In the genomic region with DNA sequence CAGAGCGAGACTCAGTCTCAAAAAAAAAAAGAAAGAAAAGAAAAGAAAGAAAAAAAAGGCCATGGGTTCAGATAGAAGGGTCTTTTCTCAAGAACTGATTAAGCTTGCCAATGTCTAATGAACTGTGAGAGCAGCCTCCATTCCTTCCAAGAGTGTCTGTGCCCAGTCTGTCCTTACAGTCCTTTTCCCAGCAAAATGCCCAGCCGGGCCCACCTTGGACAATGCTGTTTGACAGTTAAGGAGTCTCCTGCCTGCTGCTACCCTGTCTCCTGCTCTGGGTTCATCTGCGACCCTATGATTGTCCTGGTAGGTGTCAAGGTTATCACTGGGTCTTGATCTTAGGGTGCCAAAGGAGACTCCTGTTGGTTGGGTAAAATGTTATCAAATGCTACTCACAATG, we compare ENCODE assay signal across 12 cellular contexts. TPM values are rescaled to one million over a fixed set of nuclear protein-coding genes. Genes with fewer than 3 reads are reported as not detected.
A peak's percentile ranks its signal among the peaks of the same experiment; 100 is the strongest.
DNase-seq lines count a peak whose midpoint lies in the region; ATAC-seq and TF ChIP-seq lines count a peak whose summit lies in the region.
"Had no signal": no experiment of that assay in that cellular context is flagged by ENCODE, and none has a peak within 500 bp of the region (broad histone marks: within the 10 kb centered on the region; RNA-seq: fewer than 3 reads in every experiment).

No MANE protein-coding gene starts in this region.

- H3K4me1 ChIP-seq in OCI-LY3 (ENCODE audit: low read length), result peaks cover 50% of the 10 kb centered on the region
- peaks cover 38% of the 10 kb centered on the region for H3K4me1 ChIP-seq in endodermal cell (ENCODE audit: control insufficient read depth, insufficient read depth, low read length)
- peaks cover 30 to 70% (median 44%) of the 10 kb centered on the region in 4 donors for H3K4me1 ChIP-seq in stomach

- H3K36me3 ChIP-seq in OCI-LY3 (replicated peaks; ENCODE audit: low read depth, low read length), result peaks cover 9% of the 10 kb centered on the region
- no peaks in the 10 kb centered on the region for H3K36me3 ChIP-seq in endodermal cell (ENCODE audit: control insufficient read depth, insufficient read depth, low read length)
- no peaks in the 10 kb centered on the region for H3K36me3 ChIP-seq in stomach

- H3K27ac Mint-ChIP-seq in T-helper 2 cell treated with Interferon-gamma antibody and Interleukin-4, amounts not matched to agents 5 μg/mL and 100 μg/mL, for 36 hours, result peak overlapping the region; percentile 82
- H3K27ac Mint-ChIP-seq in endodermal cell (peak overlapping the region; percentile 75), HFFc6 (no peak overlapping the region)

- WGBS in endodermal cell (ENCODE audit: insufficient coverage in 1 of 2, insufficient read length in 1 of 2), 2 experiments, result 91 to 100% methylated on average over 3 of the region's 3 CpGs
- WGBS in stomach, 5 donors, result 90 to 100% (median 93%) methylated on average over 3 of the region's 3 CpGs

- no peak for TF ChIP-seq CTCF in OCI-LY3 (IDR thresholded peaks at IDR 0.05; ENCODE audit: low read depth, low read length)
- no peak for TF ChIP-seq CTCF in endodermal cell (conservative IDR thresholded peaks at IDR 0.05)
- no peak for TF ChIP-seq CTCF in stomach (IDR thresholded peaks at IDR 0.05)
- no peak for TF ChIP-seq CTCF in HFFc6 (IDR thresholded peaks at IDR 0.05)

- peak overlapping the region; percentile 27; the same call in 1 of the 2 replicates for H3K4me3 ChIP-seq in OCI-LY3 (ENCODE audit: low read length)
- no peak overlapping the region for H3K4me3 ChIP-seq in endodermal cell (ENCODE audit: low read length)
- no peak overlapping the region for H3K4me3 ChIP-seq in stomach
- H3K4me3 ChIP-seq: smooth muscle cell had no signal

- DNase-seq in T-helper 2 cell treated with Interferon-gamma antibody and Interleukin-4, amounts not matched to agents 5 μg/mL and 100 μg/mL, for 36 hours (ENCODE audit: low spot score), result no peak
- no peak for DNase-seq in T-helper 2 cell
- no peak for DNase-seq in endodermal cell
- no peak for DNase-seq in stomach
- DNase-seq in stimulated activated CD4-positive, alpha-beta T cell treated with anti-CD3 and anti-CD28 coated beads, Interleukin-2, amount 100 ng/mL, for 48 hours, result no peak
- no peak for DNase-seq in HFFc6
- DNase-seq: 8988T, NCI-H1417, NCI-H69 had no signal

- H3K27me3 Mint-ChIP-seq in T-helper 2 cell treated with Interferon-gamma antibody and Interleukin-4, amounts not matched to agents 5 μg/mL and 100 μg/mL, for 36 hours (ENCODE audit: low read depth), result no peaks in the 10 kb centered on the region
- H3K27me3 Mint-ChIP-seq in endodermal cell (ENCODE audit: insufficient read depth) (no peaks in the 10 kb centered on the region), HFFc6 (ENCODE audit: insufficient read depth) (no peaks in the 10 kb centered on the region)

- peaks cover 41% of the 10 kb centered on the region for H3K4me1 Mint-ChIP-seq in T-helper 2 cell treated with Interferon-gamma antibody and Interleukin-4, amounts not matched to agents 5 μg/mL and 100 μg/mL, for 36 hours (ENCODE audit: low read depth)
- H3K4me1 Mint-ChIP-seq in endodermal cell (peaks cover 40% of the 10 kb centered on the region), HFFc6 (ENCODE audit: low read depth) (peaks cover 54% of the 10 kb centered on the region)

- no peak overlapping the region for H2AFZ ChIP-seq in OCI-LY3 (ENCODE audit: low read depth, low read length)

- H4K20me1 ChIP-seq in OCI-LY3 (ENCODE audit: insufficient read depth, low read length), result 0 out of 2 replicates have a peak, but pooled peaks cover under 1% of the 10 kb centered on the region

- H3K4me3 Mint-ChIP-seq in T-helper 2 cell treated with Interferon-gamma antibody and Interleukin-4, amounts not matched to agents 5 μg/mL and 100 μg/mL, for 36 hours, result peak overlapping the region; percentile 77
- H3K4me3 Mint-ChIP-seq in endodermal cell (no peak overlapping the region), HFFc6 (no peak overlapping the region)

- peaks cover 85% of the 10 kb centered on the region for H3K79me2 ChIP-seq in OCI-LY3 (ENCODE audit: low read length)

- no peak for ATAC-seq in GM18861 (IDR thresholded peaks at IDR 0.05; ENCODE audit: unreplicated experiment)

- intact Hi-C loops in stomach (cut with DNase I; ENCODE audit: low total_unique reads), result no loop called here

- H3K27ac ChIP-seq in OCI-LY3 (ENCODE audit: low read length), result peak overlapping the region; percentile 87
- no peak overlapping the region for H3K27ac ChIP-seq in endodermal cell (ENCODE audit: low read depth, low read length)
- peak overlapping the region in 3 of 5 donors; percentile 44 to 64 (median 61) for H3K27ac ChIP-seq in stomach

- H3K9ac ChIP-seq in OCI-LY3 (ENCODE audit: low read length) (peak overlapping the region; percentile 61), endodermal cell (ENCODE audit: extremely low read depth, low read length, poor library complexity, severe bottlenecking) (no peak overlapping the region)

- peaks cover 40% of the 10 kb centered on the region for H3K36me3 Mint-ChIP-seq in T-helper 2 cell treated with Interferon-gamma antibody and Interleukin-4, amounts not matched to agents 5 μg/mL and 100 μg/mL, for 36 hours (ENCODE audit: low read depth)
- H3K36me3 Mint-ChIP-seq in endodermal cell (ENCODE audit: low read depth) (no peaks in the 10 kb centered on the region), HFFc6 (ENCODE audit: low read depth) (peaks cover 12% of the 10 kb centered on the region; the same call in 1 of the 2 replicates)

- TF ChIP-seq POLR2A in stomach (IDR thresholded peaks at IDR 0.05), result no peak

- H3K9me3 Mint-ChIP-seq in T-helper 2 cell treated with Interferon-gamma antibody and Interleukin-4, amounts not matched to agents 5 μg/mL and 100 μg/mL, for 36 hours, result peaks cover 4% of the 10 kb centered on the region
- H3K9me3 Mint-ChIP-seq in endodermal cell, result peaks cover 5% of the 10 kb centered on the region
- peaks cover 5% of the 10 kb centered on the region for H3K9me3 Mint-ChIP-seq in HFFc6

- H3K4me2 ChIP-seq in OCI-LY3 (ENCODE audit: low read length), result peak overlapping the region; percentile 73

- TF ChIP-seq EP300 in stomach (IDR thresholded peaks at IDR 0.05), result no peak

- H3K27me3 ChIP-seq in OCI-LY3 (ENCODE audit: low read depth, low read length) (no peaks in the 10 kb centered on the region), endodermal cell (ENCODE audit: control insufficient read depth, insufficient read depth, low read length, poor library complexity, severe bottlenecking) (no peaks in the 10 kb centered on the region), stomach (no peaks in the 10 kb centered on the region)

- no peaks in the 10 kb centered on the region for H3K9me3 ChIP-seq in OCI-LY3 (ENCODE audit: insufficient read depth, low read length)
- peaks cover 8% of the 10 kb centered on the region for H3K9me3 ChIP-seq in endodermal cell (ENCODE audit: control insufficient read depth, low read length)
- H3K9me3 ChIP-seq in stomach, result no peaks in the 10 kb centered on the region

RNA-seq across cellular contexts. Expression of a gene that starts 21.4 kb away (rescaled TPM):
- total RNA-seq in endodermal cell, result 1 to 10 TPM; 1.0 to 5.2 TPM
- 0.61 TPM for polyA plus RNA-seq in endodermal cell (2013, experiment 1 of 2)
- polyA plus RNA-seq in endodermal cell (2013, experiment 2 of 2), result 0.87 TPM
- total RNA-seq in stomach, result 10 to 100 TPM in 3 of 5 donors, 1 to 10 TPM in 2; 4.6 to 85.2 (median 10.8) TPM
- 1 to 10 TPM in 1 of 3 donors, under 1 TPM in 2; 0.58 to 1.2 (median 0.76) TPM for polyA plus RNA-seq in stomach
- 10 to 100 TPM; 14.8 to 20.4 (median 16.3) TPM for total RNA-seq in HFFc6 (2021; fragmentation: NEBNext Ultra II Directional; extraction: Animal tissue kit (Norgen Biotek cat#: 25700))

RNA-seq across cellular contexts. Expression of a gene that starts 39.8 kb away (rescaled TPM):
- total RNA-seq in endodermal cell, result 10 to 100 TPM; 62.4 to 63.4 TPM
- polyA plus RNA-seq in endodermal cell (2013, experiment 1 of 2), result 73.3 TPM
- polyA plus RNA-seq in endodermal cell (2013, experiment 2 of 2), result 69.6 TPM
- total RNA-seq in stomach, result 100 to 1,000 TPM in 1 of 5 donors, 10 to 100 TPM in 4; 29.5 to 316 (median 38.4) TPM
- polyA plus RNA-seq in stomach, result 10 to 100 TPM; 40.3 to 49.9 (median 40.6) TPM
- total RNA-seq in HFFc6 (2021; fragmentation: NEBNext Ultra II Directional; extraction: Animal tissue kit (Norgen Biotek cat#: 25700)), result 10 to 100 TPM; 38.7 to 47.2 (median 43.8) TPM
